Comparison of ENCODE assay signal across 14 cellular contexts in the genomic region with DNA sequence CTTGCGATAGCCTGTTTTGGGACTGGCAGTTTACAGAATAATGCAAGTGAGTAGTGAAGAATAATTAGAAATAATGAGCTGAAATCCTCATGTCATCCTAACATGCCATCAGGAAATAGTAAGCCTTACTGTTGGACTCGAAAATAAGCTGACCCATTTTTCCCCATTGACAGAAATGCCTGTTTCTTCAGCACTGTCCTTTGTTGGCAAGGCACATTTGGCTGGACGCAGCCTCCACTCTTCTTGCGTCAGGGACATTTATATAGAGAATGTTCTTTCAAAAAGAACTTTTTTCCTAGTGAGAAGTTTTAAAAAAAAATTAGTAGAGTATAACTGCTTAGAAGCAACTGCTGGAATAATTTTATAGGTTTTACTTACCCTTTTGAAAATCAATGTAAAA.
"Had no signal": no experiment of that assay in that cellular context is flagged by ENCODE, and none has a peak within 500 bp of the region (broad histone marks: within the 10 kb centered on the region; RNA-seq: fewer than 3 reads in every experiment).

No MANE protein-coding gene starts in this region.

- H3K9me3 Mint-ChIP-seq: activated CD4-positive, alpha-beta memory T cell treated with anti-CD3 and anti-CD28 coated beads, Interleukin-2, amount 10 ng/mL, durations not matched to agents 7 days and 5 days; natural killer cell treated with Interleukin-12 subunit alpha and Interleukin-12 subunit beta and Interleukin-15 and Interleukin-18, amount 100 ng/mL, for 72 hours; T-cell; type B pancreatic cell had no signal

- H3K4me2 ChIP-seq: smooth muscle cell had no signal

- H3K36me3 Mint-ChIP-seq: natural killer cell treated with Interleukin-12 subunit alpha and Interleukin-12 subunit beta and Interleukin-15 and Interleukin-18, amount 100 ng/mL, for 72 hours had no signal

- H3K4me3 Mint-ChIP-seq: activated CD4-positive, alpha-beta memory T cell treated with anti-CD3 and anti-CD28 coated beads, Interleukin-2, amount 10 ng/mL, durations not matched to agents 7 days and 5 days; activated CD4-positive, alpha-beta T cell treated with anti-CD3 and anti-CD28 coated beads for 36 hours; activated naive CD8-positive, alpha-beta T cell; natural killer cell treated with Interleukin-12 subunit alpha and Interleukin-12 subunit beta and Interleukin-15 and Interleukin-18, amount 100 ng/mL, for 72 hours; stimulated activated memory B cell treated with anti-CD40 and anti-IgM and Interleukin-4, amounts not matched to agents 10 μg/mL and 1 μg/mL and 100 μg/mL, for 72 hours; T-cell had no signal

- ATAC-seq: activated CD4-positive, alpha-beta T cell treated with anti-CD3 and anti-CD28 coated beads for 36 hours; natural killer cell treated with Interleukin-12 subunit alpha and Interleukin-12 subunit beta and Interleukin-15 and Interleukin-18, amount 100 ng/mL, for 72 hours; stimulated activated memory B cell treated with anti-CD40 and anti-IgM and Interleukin-4, amounts not matched to agents 10 μg/mL and 1 μg/mL and 100 μg/mL, for 72 hours; T-cell had no signal

- H3K27ac ChIP-seq: VCaP had no signal

- DNase-seq: activated CD4-positive, alpha-beta memory T cell treated with anti-CD3 and anti-CD28 coated beads, Interleukin-2, amount 10 ng/mL, durations not matched to agents 7 days and 5 days; activated CD4-positive, alpha-beta T cell treated with anti-CD3 and anti-CD28 coated beads for 36 hours; activated gamma-delta T cell; activated T-cell treated with anti-CD3 and anti-CD28 coated beads, Interleukin-2, amount 50 U/mL, for 48 hours; effector CD8-positive, alpha-beta T cell; mammary epithelial cell; T-cell had no signal

- H3K27me3 Mint-ChIP-seq: activated CD4-positive, alpha-beta memory T cell treated with anti-CD3 and anti-CD28 coated beads, Interleukin-2, amount 10 ng/mL, durations not matched to agents 7 days and 5 days; activated CD4-positive, alpha-beta T cell treated with anti-CD3 and anti-CD28 coated beads for 36 hours; activated naive CD8-positive, alpha-beta T cell; natural killer cell treated with Interleukin-12 subunit alpha and Interleukin-12 subunit beta and Interleukin-15 and Interleukin-18, amount 100 ng/mL, for 72 hours; stimulated activated memory B cell treated with anti-CD40 and anti-IgM and Interleukin-4, amounts not matched to agents 10 μg/mL and 1 μg/mL and 100 μg/mL, for 72 hours; T-cell; type B pancreatic cell had no signal

- H3K27ac Mint-ChIP-seq: activated CD4-positive, alpha-beta memory T cell treated with anti-CD3 and anti-CD28 coated beads, Interleukin-2, amount 10 ng/mL, durations not matched to agents 7 days and 5 days; activated CD4-positive, alpha-beta T cell treated with anti-CD3 and anti-CD28 coated beads for 36 hours; activated naive CD8-positive, alpha-beta T cell; stimulated activated memory B cell treated with anti-CD40 and anti-IgM and Interleukin-4, amounts not matched to agents 10 μg/mL and 1 μg/mL and 100 μg/mL, for 72 hours; T-cell; type B pancreatic cell had no signal

- FAIRE-seq: colon had no signal

- H3K4me3 ChIP-seq: smooth muscle cell had no signal
